Comparison of ENCODE assay signal across 18 cellular contexts in the genomic region with DNA sequence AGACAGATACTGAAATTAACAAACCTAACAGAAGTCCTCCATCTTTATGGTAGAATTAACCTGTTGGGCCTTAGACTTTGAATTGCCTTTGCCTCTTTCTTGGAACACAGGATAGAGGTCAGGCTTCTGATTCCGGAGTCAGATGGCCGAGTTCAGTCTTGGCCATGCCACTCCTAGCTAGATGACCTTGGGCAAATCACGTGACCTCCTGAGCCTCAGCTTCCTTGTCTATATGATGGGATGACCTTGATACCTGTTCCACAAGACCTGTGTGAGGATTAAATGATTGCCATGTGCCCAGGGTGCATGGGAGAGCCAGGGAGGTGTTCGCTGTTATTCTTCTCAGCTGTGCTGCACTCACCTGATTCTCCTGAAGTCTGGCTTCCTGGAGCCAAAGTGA.
DNase-seq lines count a peak whose midpoint lies in the region; ATAC-seq and TF ChIP-seq lines count a peak whose summit lies in the region.
"Had no signal": no experiment of that assay in that cellular context is flagged by ENCODE, and none has a peak within 500 bp of the region (broad histone marks: within the 10 kb centered on the region; RNA-seq: fewer than 3 reads in every experiment).

No MANE protein-coding gene starts in this region.

- H3K4me3 Mint-ChIP-seq in natural killer cell (no peak overlapping the region), Calu3 (ENCODE audit: low read depth, unreplicated experiment) (no peak overlapping the region)
- H3K4me3 Mint-ChIP-seq in natural killer cell treated with Interleukin-12 subunit alpha and Interleukin-12 subunit beta and Interleukin-15 and Interleukin-18, amount 100 ng/mL, for 72 hours = no peak overlapping the region
- no peak overlapping the region for H3K4me3 Mint-ChIP-seq in effector memory CD8-positive, alpha-beta T cell
- H3K4me3 Mint-ChIP-seq: CD8-positive, alpha-beta T cell had no signal

- H3K36me3 Mint-ChIP-seq in natural killer cell = no peaks in the 10 kb centered on the region
- H3K36me3 Mint-ChIP-seq in natural killer cell treated with Interleukin-12 subunit alpha and Interleukin-12 subunit beta and Interleukin-15 and Interleukin-18, amount 100 ng/mL, for 72 hours = no peaks in the 10 kb centered on the region
- peaks cover 13% of the 10 kb centered on the region for H3K36me3 Mint-ChIP-seq in effector memory CD8-positive, alpha-beta T cell (ENCODE audit: insufficient read depth)
- peaks cover 12% of the 10 kb centered on the region for H3K36me3 Mint-ChIP-seq in Calu3 (ENCODE audit: insufficient read depth, unreplicated experiment)

- CTCF ChIA-PET in Calu3 (lab: Charles Lee) = no interaction called here

- peaks cover 54% of the 10 kb centered on the region for H3K4me1 ChIP-seq in osteoblast (ENCODE audit: insufficient read depth, low read length)

- no peak overlapping the region for H3K27ac ChIP-seq in osteoblast (ENCODE audit: low read depth, low read length)
- H3K27ac ChIP-seq: BLaER1, PC-9, SJSA1 had no signal

- no peak for TF ChIP-seq CTCF in natural killer cell (IDR thresholded peaks at IDR 0.05)
- TF ChIP-seq CTCF in osteoblast (IDR thresholded peaks at IDR 0.05; ENCODE audit: extremely low read depth, low read depth, low read length) = no peak
- no peak for TF ChIP-seq CTCF in Calu3 (IDR thresholded peaks at IDR 0.05; ENCODE audit: unreplicated experiment)

- H3K9me3 Mint-ChIP-seq in natural killer cell (no peaks in the 10 kb centered on the region), Calu3 (ENCODE audit: low read depth, unreplicated experiment) (no peaks in the 10 kb centered on the region)
- no peaks in the 10 kb centered on the region for H3K9me3 Mint-ChIP-seq in natural killer cell treated with Interleukin-12 subunit alpha and Interleukin-12 subunit beta and Interleukin-15 and Interleukin-18, amount 100 ng/mL, for 72 hours
- no peaks in the 10 kb centered on the region for H3K9me3 Mint-ChIP-seq in effector memory CD8-positive, alpha-beta T cell
- H3K9me3 Mint-ChIP-seq: CD8-positive, alpha-beta T cell had no signal

- peaks cover 5% of the 10 kb centered on the region for H3K36me3 ChIP-seq in osteoblast (ENCODE audit: insufficient read depth, low read length)

- H3K4me3 ChIP-seq in osteoblast (ENCODE audit: insufficient read depth, low read length) = no peak overlapping the region
- H3K4me3 ChIP-seq: BLaER1, GM12878, PC-9, SJSA1 had no signal

- no peak overlapping the region for H2AFZ ChIP-seq in osteoblast (ENCODE audit: low read length)
- H2AFZ ChIP-seq: PC-9 had no signal

- H3K4me2 ChIP-seq in osteoblast (ENCODE audit: insufficient read depth, low read length) = no peak overlapping the region
- H3K4me2 ChIP-seq: PC-9 had no signal

- ATAC-seq in natural killer cell = no peak
- no peak for ATAC-seq in natural killer cell treated with Interleukin-12 subunit alpha and Interleukin-12 subunit beta and Interleukin-15 and Interleukin-18, amount 100 ng/mL, for 72 hours
- ATAC-seq in effector memory CD8-positive, alpha-beta T cell (replicated peaks) = no peak
- ATAC-seq in GM18502 (IDR thresholded peaks at IDR 0.05; ENCODE audit: poor library complexity, unreplicated experiment) = no peak
- ATAC-seq in GM18505 (IDR thresholded peaks at IDR 0.05; ENCODE audit: unreplicated experiment) = no peak
- ATAC-seq: CD8-positive, alpha-beta T cell; GM12878 had no signal

- no peaks in the 10 kb centered on the region for H3K27me3 ChIP-seq in osteoblast (ENCODE audit: insufficient read depth, low read length)
- H3K27me3 ChIP-seq: BLaER1, SJSA1 had no signal

- BruUV-seq in Calu3 (replicated peaks; lab: Mats Ljungman, UMichigan) = no TSS peak

- peaks cover 19 to 27% of the 10 kb centered on the region in 2 donors for H3K4me1 Mint-ChIP-seq in natural killer cell
- peaks cover 5 to 17% of the 10 kb centered on the region in 2 donors for H3K4me1 Mint-ChIP-seq in natural killer cell treated with Interleukin-12 subunit alpha and Interleukin-12 subunit beta and Interleukin-15 and Interleukin-18, amount 100 ng/mL, for 72 hours (ENCODE audit: low read depth in 2 of 2)
- peaks cover 15 to 31% of the 10 kb centered on the region in 2 donors for H3K4me1 Mint-ChIP-seq in effector memory CD8-positive, alpha-beta T cell (ENCODE audit: low read depth in 2 of 2)
- peaks cover 13% of the 10 kb centered on the region for H3K4me1 Mint-ChIP-seq in Calu3 (ENCODE audit: low read depth, unreplicated experiment)

- intact Hi-C loops in natural killer cell (cut with micrococcal nuclease) (no loop called here), Calu3 (cut with micrococcal nuclease; ENCODE audit: unreplicated experiment) (no loop called here)

- DNase-seq in natural killer cell = no peak
- DNase-seq in natural killer cell treated with Interleukin-12 subunit alpha and Interleukin-12 subunit beta and Interleukin-15 and Interleukin-18, amount 100 ng/mL, for 72 hours (ENCODE audit: low spot score) = no peak
- no peak for DNase-seq in effector memory CD8-positive, alpha-beta T cell
- peak; percentile 17 for DNase-seq in osteoblast (ENCODE audit: insufficient read length, low spot score, missing footprints)
- DNase-seq in Calu3 = no peak
- no peak for DNase-seq in medulla oblongata (ENCODE audit: extremely low spot score)
- DNase-seq: CD8-positive, alpha-beta T cell; GDM1; MV-4-11; NCI-H1417 treated with DMSO at 0.1 percent for 48 hours; NCI-H1930; NCI-H748 treated with DMSO at 0.1 percent for 48 hours; PC-9 had no signal

- H3K79me2 ChIP-seq in osteoblast (ENCODE audit: insufficient read depth, low read length) = peaks cover 32% of the 10 kb centered on the region

- H3K9me3 ChIP-seq in osteoblast (ENCODE audit: low read depth, low read length) = no peaks in the 10 kb centered on the region
- H3K9me3 ChIP-seq: BLaER1, SJSA1 had no signal

- peak overlapping the region; percentile 15 to 65 for H3K27ac Mint-ChIP-seq in natural killer cell
- no peak overlapping the region for H3K27ac Mint-ChIP-seq in natural killer cell treated with Interleukin-12 subunit alpha and Interleukin-12 subunit beta and Interleukin-15 and Interleukin-18, amount 100 ng/mL, for 72 hours
- H3K27ac Mint-ChIP-seq in effector memory CD8-positive, alpha-beta T cell = peak overlapping the region; percentile 85 to 88
- H3K27ac Mint-ChIP-seq in Calu3 (ENCODE audit: unreplicated experiment) = no peak overlapping the region
- H3K27ac Mint-ChIP-seq: CD8-positive, alpha-beta T cell had no signal

- H4K20me1 ChIP-seq in osteoblast (ENCODE audit: insufficient read depth, low read length) = peaks cover 27% of the 10 kb centered on the region

- TF ChIP-seq POLR2A in GM18505 (IDR thresholded peaks at IDR 0.05; ENCODE audit: borderline replicate concordance, extremely low read depth, insufficient read depth, insufficient read length) = no peak

- H3K27me3 Mint-ChIP-seq in natural killer cell (ENCODE audit: low read depth in 2 of 2) (no peaks in the 10 kb centered on the region), Calu3 (ENCODE audit: unreplicated experiment) (no peaks in the 10 kb centered on the region)
- no peaks in the 10 kb centered on the region for H3K27me3 Mint-ChIP-seq in natural killer cell treated with Interleukin-12 subunit alpha and Interleukin-12 subunit beta and Interleukin-15 and Interleukin-18, amount 100 ng/mL, for 72 hours
- H3K27me3 Mint-ChIP-seq in effector memory CD8-positive, alpha-beta T cell = no peaks in the 10 kb centered on the region

Comparison
In these comparisons a context has a peak if more than half of its experiments do, and no peak if none do; other contexts are left out.
1. H3K27ac Mint-ChIP-seq: peak in natural killer cell (2 of 2) and effector memory CD8-positive, alpha-beta T cell (2 of 2); none in natural killer cell treated with Interleukin-12 subunit alpha and Interleukin-12 subunit beta and Interleukin-15 and Interleukin-18, amount 100 ng/mL, for 72 hours (0 of 2) and Calu3 (single experiment).